In the genomic region with DNA sequence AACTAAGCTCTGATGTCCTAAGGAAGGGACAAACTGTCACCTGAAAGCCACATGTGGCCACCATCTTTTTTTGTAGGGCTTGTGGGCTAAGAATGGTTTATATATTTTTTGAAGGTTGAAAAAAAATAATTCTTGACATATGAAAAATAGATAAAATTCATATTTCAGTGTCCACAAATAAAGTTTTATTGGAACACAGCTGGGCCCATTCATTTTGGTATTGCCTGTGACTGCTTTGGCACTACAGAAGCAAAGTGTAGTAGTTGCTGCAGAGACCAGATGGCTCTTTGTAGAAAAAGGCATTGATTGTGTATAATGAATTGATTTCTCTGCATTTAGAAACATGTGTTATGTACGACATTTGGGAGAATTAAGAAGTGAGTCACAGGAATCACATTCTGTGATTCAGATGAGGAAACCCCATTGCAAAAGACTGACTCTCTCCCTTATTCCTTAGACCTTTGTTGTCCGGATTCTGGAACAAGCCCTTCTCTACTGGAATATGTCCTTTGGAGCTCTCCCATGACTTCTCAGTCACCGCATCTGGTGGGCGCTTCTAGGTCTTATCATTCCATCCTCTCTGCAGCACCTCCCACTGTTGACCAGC, we compare ENCODE assay signal across 17 cellular contexts.
DNase-seq lines count a peak whose midpoint lies in the region; ATAC-seq, FAIRE-seq and TF ChIP-seq lines count a peak whose summit lies in the region.
"Had no signal": no experiment of that assay in that cellular context is flagged by ENCODE, and none has a peak within 500 bp of the region (broad histone marks: within the 10 kb centered on the region; RNA-seq: fewer than 3 reads in every experiment).

No MANE protein-coding gene starts in this region.

- WGBS in smooth muscle cell (ENCODE audit: low lambda C conversion rate), result 91% methylated on average over 4 of the region's 4 CpGs

- POLR2A ChIA-PET in MCF 10A (lab: Yijun Ruan, JAX), result no interaction called here

- no peak for TF ChIP-seq POLR2A in breast epithelium (IDR thresholded peaks at IDR 0.05)

- intact Hi-C loops in MCF 10A (cut with micrococcal nuclease), result no loop called here
- intact Hi-C loops in breast epithelium (cut with DNase I; ENCODE audit: low total_unique reads), result no loop called here

- DNase-seq in MCF 10A (ENCODE audit: unreplicated experiment), result peak; percentile 20
- DNase-seq in breast epithelium (ENCODE audit: low spot score in 2 of 2), result no peak
- DNase-seq in bronchial epithelial cell (ENCODE audit: low read depth), result peak; percentile 64
- DNase-seq in foreskin melanocyte, result peak; percentile 62
- DNase-seq in smooth muscle cell (lab: John Stamatoyannopoulos, UW; ENCODE audit: unreplicated experiment), result no peak
- DNase-seq in SKM-1 treated with dmso at 0.1 percent for 144 hours (lab: John Stamatoyannopoulos, UW; ENCODE audit: unreplicated experiment), result no peak
- DNase-seq: CD8-positive, alpha-beta T cell; COR-L47; DMS79; IMR-90; KG1 had no signal

- no TSS peak for BruUV-seq in MCF 10A (replicated peaks; lab: Mats Ljungman, UMichigan)

- H3K36me3 ChIP-seq in breast epithelium (no peaks in the 10 kb centered on the region), bronchial epithelial cell (ENCODE audit: control insufficient read depth, insufficient read depth, low read length) (no peaks in the 10 kb centered on the region), smooth muscle cell (ENCODE audit: low read depth) (no peaks in the 10 kb centered on the region)

- no peaks in the 10 kb centered on the region for H3F3A ChIP-seq in smooth muscle cell (ENCODE audit: low read depth)

- no peaks in the 10 kb centered on the region for H4K20me1 ChIP-seq in smooth muscle cell (ENCODE audit: low read depth)

- CTCF ChIA-PET in MCF 10A (lab: Yijun Ruan, JAX), result no interaction called here

- H3K27ac ChIP-seq in breast epithelium, result no peak overlapping the region
- H3K27ac ChIP-seq in smooth muscle cell (ENCODE audit: low read depth), result no peak overlapping the region
- H3K27ac ChIP-seq: 22Rv1 had no signal

- no peak overlapping the region for H3K27ac Mint-ChIP-seq in MCF 10A (ENCODE audit: low read depth, unreplicated experiment)
- H3K27ac Mint-ChIP-seq: CD8-positive, alpha-beta T cell had no signal

- TF ChIP-seq CTCF in MCF 10A (IDR thresholded peaks at IDR 0.05; ENCODE audit: unreplicated experiment) (no peak), breast epithelium (IDR thresholded peaks at IDR 0.05) (no peak), bronchial epithelial cell (IDR thresholded peaks at IDR 0.05; ENCODE audit: insufficient read depth, low read length, severe bottlenecking) (no peak), smooth muscle cell (IDR thresholded peaks at IDR 0.05; ENCODE audit: borderline replicate concordance, insufficient read depth, poor library complexity, severe bottlenecking) (no peak)

- H3K36me3 Mint-ChIP-seq in MCF 10A (ENCODE audit: insufficient read depth, unreplicated experiment), result no peaks in the 10 kb centered on the region
- H3K36me3 Mint-ChIP-seq: CD8-positive, alpha-beta T cell had no signal

- no peak overlapping the region for H3K9ac ChIP-seq in smooth muscle cell (ENCODE audit: low read depth)

- H3K79me2 ChIP-seq in smooth muscle cell (ENCODE audit: low read depth), result no peaks in the 10 kb centered on the region

- H3K4me2 ChIP-seq in smooth muscle cell, result no peak overlapping the region

- no peaks in the 10 kb centered on the region for H3K9me3 ChIP-seq in breast epithelium
- no peaks in the 10 kb centered on the region for H3K9me3 ChIP-seq in smooth muscle cell (replicated peaks; ENCODE audit: low read depth)

- H3K9me3 Mint-ChIP-seq in MCF 10A (ENCODE audit: unreplicated experiment), result no peaks in the 10 kb centered on the region
- H3K9me3 Mint-ChIP-seq: CD8-positive, alpha-beta T cell had no signal

- FAIRE-seq in bronchial epithelial cell (lab: Jason Lieb, UNC), result no peak
- FAIRE-seq: GM12878, H54 had no signal

- H3K4me1 ChIP-seq in breast epithelium (no peaks in the 10 kb centered on the region), smooth muscle cell (ENCODE audit: low read depth) (no peaks in the 10 kb centered on the region)

- no peak overlapping the region for H2AFZ ChIP-seq in smooth muscle cell (ENCODE audit: low read depth)

- no peaks in the 10 kb centered on the region for H3K27me3 Mint-ChIP-seq in MCF 10A (ENCODE audit: insufficient read depth, unreplicated experiment)

- peaks cover 8% of the 10 kb centered on the region for H3K4me1 Mint-ChIP-seq in MCF 10A (ENCODE audit: insufficient read depth, unreplicated experiment)
- H3K4me1 Mint-ChIP-seq: CD14-positive monocyte had no signal

- H3K4me3 ChIP-seq in breast epithelium (no peak overlapping the region), bronchial epithelial cell (ENCODE audit: low read depth, low read length) (no peak overlapping the region), smooth muscle cell (no peak overlapping the region)
- H3K4me3 ChIP-seq: GM12878 had no signal

- ATAC-seq in activated CD4-positive, CD25-positive, alpha-beta regulatory T cell treated with anti-CD3 and anti-CD28 coated beads, Interleukin-2, amount 50 U/mL, for 24 hours, result no peak
- no peak for ATAC-seq in HG03108 (IDR thresholded peaks at IDR 0.05; ENCODE audit: unreplicated experiment)
- ATAC-seq: CD8-positive, alpha-beta T cell; GM12878 had no signal

- H3K27me3 ChIP-seq in breast epithelium (no peaks in the 10 kb centered on the region), bronchial epithelial cell (ENCODE audit: control insufficient read depth, insufficient read depth, low read length) (no peaks in the 10 kb centered on the region), smooth muscle cell (ENCODE audit: low read depth) (peaks cover 4% of the 10 kb centered on the region)

- no peak overlapping the region for H3K4me3 Mint-ChIP-seq in MCF 10A (ENCODE audit: unreplicated experiment)
- H3K4me3 Mint-ChIP-seq: CD14-positive monocyte; CD8-positive, alpha-beta T cell had no signal

Comparison
In these comparisons a context has a peak if more than half of its experiments do, and no peak if none do; other contexts are left out.
1. DNase-seq: peak in MCF 10A (single experiment), bronchial epithelial cell (single experiment) and foreskin melanocyte (single experiment); none in breast epithelium (0 of 2), smooth muscle cell (single experiment) and SKM-1 treated with dmso at 0.1 percent for 144 hours (single experiment).